ENCODE assay signal across 8 cellular contexts in genomic region chr20:33442136-33443005, GRCh38. TPM values are rescaled to one million over a fixed set of nuclear protein-coding genes. Genes with fewer than 3 reads are reported as not detected.
A peak's percentile ranks its signal among the peaks of the same experiment; 100 is the strongest.
DNase-seq lines count a peak whose midpoint lies in the region; ATAC-seq, FAIRE-seq and TF ChIP-seq lines count a peak whose summit lies in the region.

No MANE protein-coding gene starts in this region.

- H3K27me3 ChIP-seq in HUES64 (ENCODE audit: insufficient read depth, low read length) (peaks cover 29% of the 10 kb centered on the region), breast epithelium (no peaks in the 10 kb centered on the region), mucosa of stomach (ENCODE audit: control insufficient read depth, insufficient read depth, low read length) (no peaks in the 10 kb centered on the region)

- no peak for TF ChIP-seq RAD21 in A549 (conservative IDR thresholded peaks at IDR 0.05 in 1 of 2, IDR thresholded peaks at IDR 0.05 in 1 of 2)

- H3K9me3 ChIP-seq in A549 (no peaks in the 10 kb centered on the region), HUES64 (ENCODE audit: insufficient read depth, low read depth, low read length) (no peaks in the 10 kb centered on the region), breast epithelium (no peaks in the 10 kb centered on the region), mucosa of stomach (ENCODE audit: control insufficient read depth, low read length) (no peaks in the 10 kb centered on the region)

- H3K4me1 ChIP-seq in A549: peaks cover 5% of the 10 kb centered on the region; the same call in 2 of the 3 replicates
- peaks cover 4% of the 10 kb centered on the region; the same call in 1 of the 2 replicates for H3K4me1 ChIP-seq in HUES64 (ENCODE audit: insufficient read depth, low read length)
- no peaks in the 10 kb centered on the region for H3K4me1 ChIP-seq in breast epithelium
- H3K4me1 ChIP-seq in mucosa of stomach (ENCODE audit: control insufficient read depth, insufficient read depth, low read length): peaks cover 18% of the 10 kb centered on the region

- H3K36me3 ChIP-seq in HUES64 (ENCODE audit: insufficient read depth, low read length) (no peaks in the 10 kb centered on the region), breast epithelium (no peaks in the 10 kb centered on the region), mucosa of stomach (ENCODE audit: control insufficient read depth, insufficient read depth, low read length) (no peaks in the 10 kb centered on the region)

- H3K9ac ChIP-seq in HUES64 (ENCODE audit: low read depth, low read length) (no peak overlapping the region), mucosa of stomach (ENCODE audit: low read length) (peak overlapping the region; percentile 47)

- TF ChIP-seq POLR2A in A549 (IDR thresholded peaks at IDR 0.05; ENCODE audit: low read length) (no peak), breast epithelium (IDR thresholded peaks at IDR 0.05) (no peak)

- H3K27ac ChIP-seq in A549: peak overlapping the region in 1 of 2 experiments; percentile 89; a peak in 3 of 6 replicates
- H3K27ac ChIP-seq in HUES64 (ENCODE audit: low read depth, low read length): no peak overlapping the region
- H3K27ac ChIP-seq in breast epithelium: peak overlapping the region; percentile 79 to 84

- intact Hi-C loops in breast epithelium (cut with DNase I; ENCODE audit: low total_unique reads): no loop called here

- FAIRE-seq in A549 (lab: Jason Lieb, UNC): no peak

- no peak for TF ChIP-seq CTCF in A549 (IDR thresholded peaks at IDR 0.05)
- no peak for TF ChIP-seq CTCF in breast epithelium (IDR thresholded peaks at IDR 0.05)

- POLR2A ChIA-PET in A549 (lab: Yijun Ruan, JAX): no interaction called here
- POLR2A ChIA-PET in HEK293T (lab: Yijun Ruan, JAX): interaction anchor here (1.0 kb wide), 1 partner anchor 46 kb away, joined by 3 read pairs; no protein-coding TSS in a partner anchor

- CTCF ChIA-PET in A549 (lab: Yijun Ruan, JAX) (interaction anchor here (0.9 to 2.2 kb wide), 4 partner anchors 10 to 48 kb away, joined by 3 to 6 read pairs (median 4); no protein-coding TSS in a partner anchor), HEK293T (lab: Yijun Ruan, JAX) (no interaction called here)

- peak overlapping the region; percentile 78 for H3K4me2 ChIP-seq in A549

- peak overlapping the region; percentile 83 for H3K4me3 ChIP-seq in A549
- H3K4me3 ChIP-seq in HUES64 (ENCODE audit: low read length): peak overlapping the region; percentile 71
- peak overlapping the region; percentile 70 to 92 (median 75) for H3K4me3 ChIP-seq in breast epithelium
- no peak overlapping the region for H3K4me3 ChIP-seq in mucosa of stomach (ENCODE audit: low read length)

- no peak for TF ChIP-seq EP300 in A549 (IDR thresholded peaks at IDR 0.05)

- ATAC-seq in A549 (no peak), GM19455 (IDR thresholded peaks at IDR 0.05; ENCODE audit: unreplicated experiment) (no peak), HG02840 (IDR thresholded peaks at IDR 0.05; ENCODE audit: low FRiP score, unreplicated experiment) (no peak)

- DNase-seq in A549 (ENCODE audit: low read depth in 1 of 2, low spot score in 1 of 2): no peak
- no peak for DNase-seq in breast epithelium (ENCODE audit: low spot score in 2 of 2)
- DNase-seq in HEK293T (ENCODE audit: extremely low spot score): no peak
- no peak for DNase-seq in NOMO-1 treated with dmso at 0.1 percent for 144 hours (lab: John Stamatoyannopoulos, UW; ENCODE audit: unreplicated experiment)

- 81% methylated on average over 9 of the region's 9 CpGs for WGBS in A549 (ENCODE audit: missing lambda C conversion rate)
- WGBS in HUES64: 85% methylated on average over 9 of the region's 9 CpGs

TF ChIP-seq in A549, 52 proteins besides CTCF, POLR2A, EP300 and RAD21 (continues in another document):
- TF ChIP-seq NR3C1 (IDR thresholded peaks at IDR 0.05) (no peak), ELK1 (IDR thresholded peaks at IDR 0.05; ENCODE audit: low read depth, low read length) (no peak), HEYL (CRISPR knock-in tag; IDR thresholded peaks at IDR 0.05) (no peak), NPAS2 (CRISPR knock-in tag; IDR thresholded peaks at IDR 0.05; ENCODE audit: borderline replicate concordance) (no peak), HMGXB4 (CRISPR knock-in tag; IDR thresholded peaks at IDR 0.05; ENCODE audit: borderline replicate concordance) (no peak), CBX2 (IDR thresholded peaks at IDR 0.05; ENCODE audit: borderline replicate concordance, low read depth) (no peak)

TF ChIP-seq in HEK293T, 16 proteins besides CTCF, POLR2A, EP300 and RAD21:
- TF ChIP-seq FOXM1 (IDR thresholded peaks at IDR 0.05; ENCODE audit: borderline replicate concordance) (no peak), PKNOX1 (IDR thresholded peaks at IDR 0.05) (no peak), TARDBP (IDR thresholded peaks at IDR 0.05) (no peak)

RNA-seq across cellular contexts. Expression of gene SNTA1, which starts 1.2 kb away (rescaled TPM):
- 5.6 and 6.5 TPM in 2 replicates for polyA plus RNA-seq in A549 (2011; rRNA removed)
- 7.5 and 10.5 TPM in 2 replicates for polyA plus RNA-seq in A549 (2012; cell fraction: cytosol; rRNA removed)
- 6.7 and 7.2 TPM in 2 replicates for polyA plus RNA-seq in A549 (2012; cell fraction: nucleus; rRNA removed)
- polyA plus RNA-seq in A549 (2017; fragmentation: RNase III; extraction: RNeasy Plus Mini Kit Qiagen cat#74134 plus additional on column Dnase treatment): 5.5 to 6.6 TPM (median 6.4 TPM) in 3 replicates
- 6.0 and 8.3 TPM in 2 replicates for polyA minus RNA-seq in A549 (2011; rRNA and poly(A)+ RNA removed)
- polyA plus RNA-seq in HUES64 (2013, experiment 1 of 2): 3.1 TPM
- 3.7 TPM for polyA plus RNA-seq in HUES64 (2013, experiment 2 of 2)
- 100 to 1,000 TPM in 1 of 3 donors, 10 to 100 TPM in 2; 19.3 to 121 (median 21.1) TPM for total RNA-seq in breast epithelium

RNA-seq across cellular contexts. Expression of gene CDK5RAP1, which starts 41.1 kb away (rescaled TPM):
- 39.7 and 42.5 TPM in 2 replicates for polyA plus RNA-seq in A549 (2011; rRNA removed)
- polyA plus RNA-seq in A549 (2012; cell fraction: cytosol; rRNA removed): 33.1 and 33.7 TPM in 2 replicates
- 42.4 and 59.1 TPM in 2 replicates for polyA plus RNA-seq in A549 (2012; cell fraction: nucleus; rRNA removed)
- polyA plus RNA-seq in A549 (2017; fragmentation: RNase III; extraction: RNeasy Plus Mini Kit Qiagen cat#74134 plus additional on column Dnase treatment): 39.6 to 40.4 TPM (median 40.3 TPM) in 3 replicates
- 38.7 and 41.2 TPM in 2 replicates for polyA minus RNA-seq in A549 (2011; rRNA and poly(A)+ RNA removed)
- polyA plus RNA-seq in HUES64 (2013, experiment 1 of 2): 34.3 TPM
- polyA plus RNA-seq in HUES64 (2013, experiment 2 of 2): 31.1 TPM
- total RNA-seq in breast epithelium: 10 to 100 TPM; 21.8 to 32.4 (median 29.4) TPM

RNA-seq across cellular contexts. Expression of gene CBFA2T2, which starts 47.5 kb away (rescaled TPM):
- polyA plus RNA-seq in A549 (2011; rRNA removed) (9.4 and 10.8 TPM in 2 replicates), A549 (2017; fragmentation: RNase III; extraction: RNeasy Plus Mini Kit Qiagen cat#74134 plus additional on column Dnase treatment) (5.2 to 6.8 TPM (median 6.7 TPM) in 3 replicates)
- polyA plus RNA-seq in A549 (2012; cell fraction: cytosol; rRNA removed): 5.9 and 8.2 TPM in 2 replicates
- 15.5 and 15.6 TPM in 2 replicates for polyA plus RNA-seq in A549 (2012; cell fraction: nucleus; rRNA removed)
- polyA minus RNA-seq in A549 (2011; rRNA and poly(A)+ RNA removed): 16.2 and 17.6 TPM in 2 replicates
- polyA plus RNA-seq in HUES64 (2013, experiment 1 of 2): 6.3 TPM
- polyA plus RNA-seq in HUES64 (2013, experiment 2 of 2): 9.0 TPM
- total RNA-seq in breast epithelium: 10 to 100 TPM; 10.9 to 20.9 (median 17.0) TPM
